In genomic region chr15:75842722-75843617, GRCh38 we compare ENCODE assay signal across 8 cellular contexts. TPM values are rescaled to one million over a fixed set of nuclear protein-coding genes. Genes with fewer than 3 reads are reported as not detected.
A peak's percentile ranks its signal among the peaks of the same experiment; 100 is the strongest.
DNase-seq lines count a peak whose midpoint lies in the region; ATAC-seq and TF ChIP-seq lines count a peak whose summit lies in the region.

Gene UBE2Q2 (plus strand): TSS chr15:75843447. CDS start chr15:75843667, 220 bp downstream.

- no peaks in the 10 kb centered on the region for H3K9me2 ChIP-seq in OCI-LY1 (ENCODE audit: low read depth, low read length)

- H3K79me2 ChIP-seq in OCI-LY1 (ENCODE audit: insufficient read depth, low read length): peaks cover 15% of the 10 kb centered on the region; the same call in 1 of the 2 replicates

- H3F3A ChIP-seq in OCI-LY1 (ENCODE audit: insufficient read depth, low read length): no peaks in the 10 kb centered on the region

- peak within 1 kb of the TSS; percentile 74 for H3K9ac ChIP-seq in OCI-LY1 (ENCODE audit: low read length)

- ATAC-seq in HG03521 (IDR thresholded peaks at IDR 0.05; ENCODE audit: unreplicated experiment): peak; percentile 48

- H4K20me1 ChIP-seq in OCI-LY1 (ENCODE audit: insufficient read depth, low read length): no peaks in the 10 kb centered on the region

- H3K27me3 ChIP-seq in OCI-LY1 (ENCODE audit: insufficient read depth, low read length): no peaks in the 10 kb centered on the region

- TF ChIP-seq CTCF in AG09309 (IDR thresholded peaks at IDR 0.05; ENCODE audit: control insufficient read depth, insufficient read depth, low read depth, low read length, missing control alignments): no peak
- TF ChIP-seq CTCF in OCI-LY1 (IDR thresholded peaks at IDR 0.05; ENCODE audit: low read length): no peak

- no peak for DNase-seq in AG09309 (ENCODE audit: low read depth)
- DNase-seq in activated T-cell treated with anti-CD3 and anti-CD28 coated beads for 24 hours (ENCODE audit: low read depth): peak; percentile 48
- no peak for DNase-seq in epithelial cell of prostate (ENCODE audit: low read depth, low spot score)
- peak; percentile 42 for DNase-seq in mucosa of gallbladder (ENCODE audit: low spot score)
- peak; percentile 59 to 71 for DNase-seq in stimulated activated CD8-positive, alpha-beta memory T cell treated with anti-CD3 and anti-CD28 coated beads, Interleukin-4, amount 100 ng/mL, for 4 hours (ENCODE audit: low read depth in 2 of 2, low spot score in 1 of 2)

- H3K4me2 ChIP-seq in OCI-LY1 (ENCODE audit: low read length): peak within 1 kb of the TSS; percentile 83

- TF ChIP-seq POLR2A in GM19193 (IDR thresholded peaks at IDR 0.05; ENCODE audit: extremely low read depth, insufficient read depth, insufficient read length): peak; percentile 66

- H3K36me3 ChIP-seq in OCI-LY1 (ENCODE audit: insufficient read depth, low read length): no peaks in the 10 kb centered on the region

- H3K4me1 ChIP-seq in OCI-LY1 (ENCODE audit: insufficient read depth, low read length, severe bottlenecking): peaks cover 34% of the 10 kb centered on the region

- peak within 1 kb of the TSS; percentile 48; the same call in 1 of the 2 replicates for H2AFZ ChIP-seq in OCI-LY1 (ENCODE audit: low read length)

- H3K9me3 ChIP-seq in OCI-LY1 (ENCODE audit: low read length): no peaks in the 10 kb centered on the region

- no peak within 1 kb of the TSS for H3K27ac ChIP-seq in OCI-LY1 (ENCODE audit: low read depth, low read length, poor library complexity, severe bottlenecking)
- H3K27ac ChIP-seq in epithelial cell of prostate: peak within 1 kb of the TSS; percentile 78

- H3K4me3 ChIP-seq in AG09309 (ENCODE audit: control insufficient read depth, low read depth, low read length) (peak within 1 kb of the TSS; percentile 78), OCI-LY1 (ENCODE audit: low read depth, low read length, poor library complexity, severe bottlenecking) (peak within 1 kb of the TSS; percentile 71)

RNA-seq across cellular contexts. Expression of gene UBE2Q2, which starts in this region (rescaled TPM):
- 33.7 TPM for total RNA-seq in mucosa of gallbladder

Comparison
In these comparisons a context has a peak if more than half of its experiments do, and no peak if none do; other contexts are left out.
1. DNase-seq: peak in activated T-cell treated with anti-CD3 and anti-CD28 coated beads for 24 hours (single experiment), mucosa of gallbladder (single experiment) and stimulated activated CD8-positive, alpha-beta memory T cell treated with anti-CD3 and anti-CD28 coated beads, Interleukin-4, amount 100 ng/mL, for 4 hours (2 of 2); none in AG09309 (single experiment) and epithelial cell of prostate (single experiment).